8 cellular contexts compared by ENCODE assay signal in genomic region chr11:67270256-67271211, GRCh38. TPM values are rescaled to one million over a fixed set of nuclear protein-coding genes. Genes with fewer than 3 reads are reported as not detected.
DNase-seq lines count a peak whose midpoint lies in the region; ATAC-seq, FAIRE-seq and TF ChIP-seq lines count a peak whose summit lies in the region.

No MANE protein-coding gene starts in this region.

- DNase-seq in G401 (ENCODE audit: low spot score) (peak; percentile 63), dermis blood vessel endothelial cell (peak; percentile 28), mesenteric fat pad (ENCODE audit: low spot score) (peak; percentile 57), vagina (ENCODE audit: extremely low spot score in 2 of 2) (no peak), H54 (ENCODE audit: insufficient read length, low spot score) (no peak)

- peaks cover 57% of the 10 kb centered on the region for H3K4me1 ChIP-seq in OCI-LY3 (ENCODE audit: low read length)
- peaks cover 91% of the 10 kb centered on the region for H3K4me1 ChIP-seq in vagina

- no peak for FAIRE-seq in H54 (lab: Jason Lieb, UNC)

- H3K27me3 ChIP-seq in OCI-LY3 (ENCODE audit: low read depth, low read length) (no peaks in the 10 kb centered on the region), vagina (no peaks in the 10 kb centered on the region)

- peak overlapping the region; percentile 98 for H3K4me2 ChIP-seq in OCI-LY3 (ENCODE audit: low read length)

- H3K79me2 ChIP-seq in OCI-LY3 (ENCODE audit: low read length): peaks cover 91% of the 10 kb centered on the region

- H3K4me3 ChIP-seq in OCI-LY3 (ENCODE audit: low read length): no peak overlapping the region; the same call in 1 of the 2 replicates
- peak overlapping the region; percentile 32 to 39 for H3K4me3 ChIP-seq in vagina

- H3K9me3 ChIP-seq in OCI-LY3 (ENCODE audit: insufficient read depth, low read length) (no peaks in the 10 kb centered on the region), vagina (no peaks in the 10 kb centered on the region)

- in situ Hi-C loops in G401 (cut with HindIII; ENCODE audit: low sequenced_read_pairs): no loop called here

- H3K9ac ChIP-seq in OCI-LY3 (ENCODE audit: low read length): no peak overlapping the region

- H3K36me3 ChIP-seq in OCI-LY3 (replicated peaks; ENCODE audit: low read depth, low read length) (peaks cover 46% of the 10 kb centered on the region), vagina (peaks cover 0 to 11% of the 10 kb centered on the region in 2 donors)

- intact Hi-C loops in vagina (cut with DNase I): no loop called here

- peaks cover 59% of the 10 kb centered on the region for H4K20me1 ChIP-seq in OCI-LY3 (ENCODE audit: insufficient read depth, low read length)

- no peak overlapping the region for H2AFZ ChIP-seq in OCI-LY3 (ENCODE audit: low read depth, low read length)

- ATAC-seq in GM18870 (IDR thresholded peaks at IDR 0.05; ENCODE audit: unreplicated experiment): no peak
- ATAC-seq in GM19328 (IDR thresholded peaks at IDR 0.05; ENCODE audit: unreplicated experiment): no peak

- H3K27ac ChIP-seq in OCI-LY3 (ENCODE audit: low read length): no peak overlapping the region
- peak overlapping the region; percentile 96 for H3K27ac ChIP-seq in vagina

- no peak for TF ChIP-seq POLR2A in vagina (IDR thresholded peaks at IDR 0.05)
- TF ChIP-seq POLR2A in H54 (IDR thresholded peaks at IDR 0.05; ENCODE audit: low read depth, low read length): no peak

- TF ChIP-seq CTCF in OCI-LY3 (IDR thresholded peaks at IDR 0.05; ENCODE audit: low read depth, low read length) (no peak), vagina (IDR thresholded peaks at IDR 0.05) (no peak)

RNA-seq across cellular contexts. Expression of gene GRK2, which starts 4.3 kb away (rescaled TPM):
- 35.1 and 48.8 TPM in 2 replicates for total RNA-seq in G401 (2014; rRNA removed; shearing (Covaris generic))
- 40.0 and 56.8 TPM in 2 replicates for total RNA-seq in dermis blood vessel endothelial cell
- total RNA-seq in mesenteric fat pad: 60.2 TPM
- total RNA-seq in vagina: 100 TPM

RNA-seq across cellular contexts. Expression of gene ANKRD13D, which starts 18.6 kb away (rescaled TPM):
- total RNA-seq in G401 (2014; rRNA removed; shearing (Covaris generic)): 25.2 and 40.3 TPM in 2 replicates
- total RNA-seq in dermis blood vessel endothelial cell (29.1 and 32.3 TPM in 2 replicates), mesenteric fat pad (42.5 TPM), vagina (62.9 TPM)

RNA-seq across cellular contexts. Expression of gene SSH3, which starts 32.8 kb away (rescaled TPM):
- total RNA-seq in G401 (2014; rRNA removed; shearing (Covaris generic)): 1.5 and 1.8 TPM in 2 replicates
- total RNA-seq in dermis blood vessel endothelial cell (15.6 and 19.7 TPM in 2 replicates), mesenteric fat pad (19.9 TPM), vagina (98.0 TPM)

Comparison
In these comparisons a context has a peak if more than half of its experiments do, and no peak if none do; other contexts are left out.
1. DNase-seq: peak in G401 (single experiment), dermis blood vessel endothelial cell (single experiment) and mesenteric fat pad (single experiment); none in vagina (0 of 2) and H54 (single experiment).